Comparison of ENCODE assay signal across 15 cellular contexts in genomic region chr10:29728541-29729049, GRCh38.
DNase-seq lines count a peak whose midpoint lies in the region; ATAC-seq and TF ChIP-seq lines count a peak whose summit lies in the region.
"Had no signal": no experiment of that assay in that cellular context is flagged by ENCODE, and none has a peak within 500 bp of the region (broad histone marks: within the 10 kb centered on the region; RNA-seq: fewer than 3 reads in every experiment).

No MANE protein-coding gene starts in this region.

- H3K79me2 ChIP-seq in H9 (ENCODE audit: insufficient read depth, low read length) (peaks cover 2% of the 10 kb centered on the region; the same call in 1 of the 2 replicates), parathyroid adenoma (peaks cover 47% of the 10 kb centered on the region), smooth muscle cell (ENCODE audit: low read depth) (peaks cover 79% of the 10 kb centered on the region)

- no peak overlapping the region for H4K91ac ChIP-seq in H9 (ENCODE audit: insufficient read length, low read depth, low read length)

- H3K36me3 ChIP-seq in iPS-15b (ENCODE audit: control insufficient read depth, insufficient read depth, low read length) (no peaks in the 10 kb centered on the region), parathyroid adenoma (ENCODE audit: control insufficient read depth, insufficient read depth, low read length) (no peaks in the 10 kb centered on the region), smooth muscle cell (ENCODE audit: low read depth) (no peaks in the 10 kb centered on the region)

- H3K27ac Mint-ChIP-seq in H9, result peak overlapping the region; percentile 6 to 92 (median 16); a peak in 4 of 7 replicates
- no peak overlapping the region for H3K27ac Mint-ChIP-seq in activated T-cell treated with anti-CD3 and anti-CD28 coated beads, Interleukin-2, amount 50 U/mL, for 24 hours
- H3K27ac Mint-ChIP-seq: stimulated activated naive B cell treated with anti-CD40 and anti-IgM and Interleukin-4, amounts not matched to agents 10 μg/mL and 1 μg/mL and 100 μg/mL, for 72 hours had no signal

- H3K36me3 Mint-ChIP-seq in H9 (ENCODE audit: insufficient read depth in 1 of 3, low read depth in 3 of 3), result peaks cover 3 to 12% (median 9%) of the 10 kb centered on the region in 3 experiments; a peak in 6 of 7 replicates
- H3K36me3 Mint-ChIP-seq in activated T-cell treated with anti-CD3 and anti-CD28 coated beads, Interleukin-2, amount 50 U/mL, for 24 hours (ENCODE audit: low read depth), result peaks cover 12% of the 10 kb centered on the region

- H3K4me1 ChIP-seq in H9 (ENCODE audit: insufficient read depth, low read length) (peaks cover 6% of the 10 kb centered on the region), iPS-15b (ENCODE audit: control insufficient read depth, insufficient read depth, low read length) (peaks cover 21% of the 10 kb centered on the region), parathyroid adenoma (peaks cover 43% of the 10 kb centered on the region), smooth muscle cell (ENCODE audit: low read depth) (peaks cover 56% of the 10 kb centered on the region)

- H3T11ph ChIP-seq in H9 (ENCODE audit: low read length), result no peak overlapping the region

- H3K23me2 ChIP-seq in H9 (ENCODE audit: insufficient read length, low read depth, low read length, poor library complexity, severe bottlenecking), result no peaks in the 10 kb centered on the region

- H3K9me3 ChIP-seq in H9 (ENCODE audit: control insufficient read depth, low read depth, low read length) (no peaks in the 10 kb centered on the region), iPS-15b (ENCODE audit: control insufficient read depth, insufficient read depth, low read length) (peaks cover 2% of the 10 kb centered on the region), parathyroid adenoma (ENCODE audit: control insufficient read depth, low read length) (no peaks in the 10 kb centered on the region), smooth muscle cell (replicated peaks; ENCODE audit: low read depth) (no peaks in the 10 kb centered on the region)

- H3K27me3 ChIP-seq in H9 (ENCODE audit: insufficient read depth, low read length) (peaks cover 2% of the 10 kb centered on the region; the same call in 1 of the 2 replicates), iPS-15b (ENCODE audit: control insufficient read depth, insufficient read depth, low read length) (peaks cover 4% of the 10 kb centered on the region), parathyroid adenoma (ENCODE audit: control insufficient read depth, insufficient read depth, low read length) (no peaks in the 10 kb centered on the region), smooth muscle cell (ENCODE audit: low read depth) (no peaks in the 10 kb centered on the region)

- H2BK12ac ChIP-seq in H9 (ENCODE audit: insufficient read length, low read depth, low read length), result no peak overlapping the region

- no peak overlapping the region for H3K4me3 ChIP-seq in iPS-15b (ENCODE audit: low read depth, low read length)
- H3K4me3 ChIP-seq in parathyroid adenoma (ENCODE audit: low read depth, low read length), result no peak overlapping the region
- no peak overlapping the region for H3K4me3 ChIP-seq in smooth muscle cell

- no peak overlapping the region for H3K4ac ChIP-seq in H9 (ENCODE audit: low read depth, low read length)

- no peak overlapping the region for H2BK15ac ChIP-seq in H9 (ENCODE audit: low read depth, low read length)

- ATAC-seq in SK-N-SH treated with all-trans-retinoic acid at 6 μM for 48 hours, result peak; percentile 29; the same call in 2 of the 3 replicates
- ATAC-seq: stimulated activated naive B cell treated with anti-CD40 and anti-IgM and Interleukin-4, amounts not matched to agents 10 μg/mL and 1 μg/mL and 100 μg/mL, for 72 hours had no signal

- WGBS in H9 (ENCODE audit: extremely low coverage, insufficient read length, low lambda C conversion rate), result no CpG with 5 or more reads among the region's 6 CpGs
- WGBS in smooth muscle cell (ENCODE audit: low lambda C conversion rate), result 52% methylated on average over 6 of the region's 6 CpGs

- H3K9me3 Mint-ChIP-seq in H9, result peaks cover 3 to 5% of the 10 kb centered on the region in 2 experiments; a peak in 3 of 5 replicates
- no peaks in the 10 kb centered on the region for H3K9me3 Mint-ChIP-seq in activated T-cell treated with anti-CD3 and anti-CD28 coated beads, Interleukin-2, amount 50 U/mL, for 24 hours

- H4K20me1 ChIP-seq in H9 (ENCODE audit: control insufficient read depth, insufficient read depth, insufficient read length) (no peaks in the 10 kb centered on the region), smooth muscle cell (ENCODE audit: low read depth) (peaks cover 89% of the 10 kb centered on the region)

- no peak overlapping the region for H3K14ac ChIP-seq in H9 (ENCODE audit: insufficient read depth, low read length)

- peaks cover 47 to 58% of the 10 kb centered on the region in 2 experiments for H3K4me1 Mint-ChIP-seq in H9
- H3K4me1 Mint-ChIP-seq in activated T-cell treated with anti-CD3 and anti-CD28 coated beads, Interleukin-2, amount 50 U/mL, for 24 hours (ENCODE audit: low read depth), result peaks cover 70% of the 10 kb centered on the region

- no peak overlapping the region for H4K5ac ChIP-seq in H9 (ENCODE audit: insufficient read length, low read depth, low read length)

- H2BK120ac ChIP-seq in H9 (ENCODE audit: low read depth, low read length, poor library complexity, severe bottlenecking), result no peak overlapping the region

- H3K18ac ChIP-seq in H9 (ENCODE audit: insufficient read length, low read depth, low read length), result no peak overlapping the region

- peaks cover 2% of the 10 kb centered on the region for H3F3A ChIP-seq in smooth muscle cell (ENCODE audit: low read depth)

- H3K79me1 ChIP-seq in H9 (ENCODE audit: insufficient read depth, low read depth, low read length, poor library complexity, severe bottlenecking), result no peaks in the 10 kb centered on the region

- H2AK5ac ChIP-seq in H9 (ENCODE audit: insufficient read length, low read length), result no peak overlapping the region

- H3K4me2 ChIP-seq in H9 (ENCODE audit: insufficient read depth, insufficient read length, low read length), result peak overlapping the region; percentile 44
- peak overlapping the region; percentile 40 for H3K4me2 ChIP-seq in parathyroid adenoma (ENCODE audit: low read length)
- no peak overlapping the region for H3K4me2 ChIP-seq in smooth muscle cell

- no peak for DNase-seq in H9
- no peak for DNase-seq in mucosa of gallbladder (ENCODE audit: low spot score)
- no peak for DNase-seq in epidermal melanocyte (ENCODE audit: insufficient read length, low spot score)
- DNase-seq in activated T-cell treated with anti-CD3 and anti-CD28 coated beads, Interleukin-2, amount 50 U/mL, for 24 hours, result no peak
- no peak for DNase-seq in smooth muscle cell (lab: John Stamatoyannopoulos, UW; ENCODE audit: unreplicated experiment)
- DNase-seq: activated naive CD4-positive, alpha-beta T cell treated with Interleukin-2 at 50 U/mL for 16 hours; effector CD4-positive, alpha-beta T cell; foreskin fibroblast; kidney; NCI-H1105 treated with DMSO at 0.1 percent for 48 hours; NCI-H345; stimulated activated naive B cell treated with anti-CD40 and anti-IgM and Interleukin-4, amounts not matched to agents 10 μg/mL and 1 μg/mL and 100 μg/mL, for 72 hours had no signal

- TF ChIP-seq CTCF in H9 (conservative IDR thresholded peaks at IDR 0.05) (no peak), parathyroid adenoma (IDR thresholded peaks at IDR 0.05) (no peak), smooth muscle cell (IDR thresholded peaks at IDR 0.05; ENCODE audit: borderline replicate concordance, insufficient read depth, poor library complexity, severe bottlenecking) (no peak)

- H3K4me3 Mint-ChIP-seq in H9, result peak overlapping the region in 1 of 2 experiments; percentile 8; a peak in 1 of 5 replicates
- no peak overlapping the region for H3K4me3 Mint-ChIP-seq in activated T-cell treated with anti-CD3 and anti-CD28 coated beads, Interleukin-2, amount 50 U/mL, for 24 hours
- H3K4me3 Mint-ChIP-seq: stimulated activated naive B cell treated with anti-CD40 and anti-IgM and Interleukin-4, amounts not matched to agents 10 μg/mL and 1 μg/mL and 100 μg/mL, for 72 hours had no signal

- no peak overlapping the region for H3K23ac ChIP-seq in H9 (ENCODE audit: insufficient read length, low read depth, low read length)

- H2AFZ ChIP-seq in H9 (ENCODE audit: low read length) (no peak overlapping the region), parathyroid adenoma (no peak overlapping the region), smooth muscle cell (ENCODE audit: low read depth) (no peak overlapping the region)

- H2BK20ac ChIP-seq in H9 (ENCODE audit: low read depth, low read length, poor library complexity, severe bottlenecking), result no peak overlapping the region

- no peak overlapping the region for H3K27ac ChIP-seq in H9 (ENCODE audit: insufficient read length, low read depth, low read length)
- H3K27ac ChIP-seq in parathyroid adenoma, result no peak overlapping the region
- no peak overlapping the region for H3K27ac ChIP-seq in smooth muscle cell (ENCODE audit: low read depth)

- no peak overlapping the region for H3K56ac ChIP-seq in H9 (ENCODE audit: insufficient read length, low read depth, low read length)

- H3K27me3 Mint-ChIP-seq in H9 (ENCODE audit: low read depth), result peaks cover 6% of the 10 kb centered on the region
- no peaks in the 10 kb centered on the region for H3K27me3 Mint-ChIP-seq in activated T-cell treated with anti-CD3 and anti-CD28 coated beads, Interleukin-2, amount 50 U/mL, for 24 hours

- H3K9ac ChIP-seq in H9 (ENCODE audit: extremely low read depth, insufficient read length, low read length) (no peak overlapping the region), iPS-15b (ENCODE audit: low read depth, low read length) (peak overlapping the region; percentile 19), parathyroid adenoma (no peak overlapping the region), smooth muscle cell (ENCODE audit: low read depth) (no peak overlapping the region)

- no peak overlapping the region for H2BK5ac ChIP-seq in H9 (ENCODE audit: insufficient read length, low read length)

- H4K8ac ChIP-seq in H9 (replicated peaks; ENCODE audit: insufficient read length, low read depth, low read length), result no peak overlapping the region

TF ChIP-seq in SK-N-SH treated with all-trans-retinoic acid at 6 μM for 48 hours, 23 proteins besides CTCF, POLR2A, EP300 and RAD21 (continues in another document):
- TF ChIP-seq BACH2 (CRISPR knock-in tag; IDR thresholded peaks at IDR 0.05; ENCODE audit: borderline replicate concordance) (no peak), ZNF70 (CRISPR knock-in tag; IDR thresholded peaks at IDR 0.05) (no peak), TOX (CRISPR knock-in tag; IDR thresholded peaks at IDR 0.05; ENCODE audit: borderline replicate concordance) (no peak)
